1 cellular context compared by ENCODE assay signal in the genomic region with DNA sequence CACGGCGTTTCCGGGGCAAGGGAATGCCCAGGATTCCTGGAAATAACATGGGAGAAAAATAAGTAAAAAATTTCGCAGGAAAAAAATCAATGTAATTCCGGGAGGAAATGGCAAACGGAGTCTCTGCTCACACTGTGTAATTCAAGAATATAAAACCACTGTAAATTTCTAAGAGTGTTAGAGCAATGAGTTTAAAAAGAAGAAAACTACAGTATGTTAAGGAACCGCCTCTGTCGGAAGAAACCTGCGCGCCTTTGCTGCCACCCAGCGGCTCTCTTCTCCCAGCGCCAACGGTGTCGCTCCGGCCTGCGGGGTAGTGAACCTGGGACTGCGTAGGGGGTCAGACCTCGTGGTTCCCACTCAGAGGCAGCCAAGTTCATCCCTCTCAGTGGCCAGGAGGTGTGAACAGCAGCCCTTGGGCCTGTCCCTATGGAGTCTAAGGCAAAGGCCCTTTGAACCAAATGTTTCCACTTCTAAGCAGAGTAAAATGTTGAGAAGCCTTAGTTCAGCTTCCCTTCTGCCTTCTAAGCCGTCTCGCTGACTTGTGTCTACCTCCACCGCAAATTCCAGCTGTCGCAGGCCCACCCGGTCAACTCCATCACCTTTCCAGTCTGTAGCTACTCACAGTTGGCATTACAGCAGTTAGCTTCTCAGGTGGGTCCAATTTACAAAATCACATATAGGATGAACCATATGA.
TF ChIP-seq lines count a peak whose summit lies in the region.

No MANE protein-coding gene starts in this region.

TF ChIP-seq in A549, 52 proteins besides CTCF, POLR2A, EP300 and RAD21 (continued from another document):
- TF ChIP-seq, protein P1, sequence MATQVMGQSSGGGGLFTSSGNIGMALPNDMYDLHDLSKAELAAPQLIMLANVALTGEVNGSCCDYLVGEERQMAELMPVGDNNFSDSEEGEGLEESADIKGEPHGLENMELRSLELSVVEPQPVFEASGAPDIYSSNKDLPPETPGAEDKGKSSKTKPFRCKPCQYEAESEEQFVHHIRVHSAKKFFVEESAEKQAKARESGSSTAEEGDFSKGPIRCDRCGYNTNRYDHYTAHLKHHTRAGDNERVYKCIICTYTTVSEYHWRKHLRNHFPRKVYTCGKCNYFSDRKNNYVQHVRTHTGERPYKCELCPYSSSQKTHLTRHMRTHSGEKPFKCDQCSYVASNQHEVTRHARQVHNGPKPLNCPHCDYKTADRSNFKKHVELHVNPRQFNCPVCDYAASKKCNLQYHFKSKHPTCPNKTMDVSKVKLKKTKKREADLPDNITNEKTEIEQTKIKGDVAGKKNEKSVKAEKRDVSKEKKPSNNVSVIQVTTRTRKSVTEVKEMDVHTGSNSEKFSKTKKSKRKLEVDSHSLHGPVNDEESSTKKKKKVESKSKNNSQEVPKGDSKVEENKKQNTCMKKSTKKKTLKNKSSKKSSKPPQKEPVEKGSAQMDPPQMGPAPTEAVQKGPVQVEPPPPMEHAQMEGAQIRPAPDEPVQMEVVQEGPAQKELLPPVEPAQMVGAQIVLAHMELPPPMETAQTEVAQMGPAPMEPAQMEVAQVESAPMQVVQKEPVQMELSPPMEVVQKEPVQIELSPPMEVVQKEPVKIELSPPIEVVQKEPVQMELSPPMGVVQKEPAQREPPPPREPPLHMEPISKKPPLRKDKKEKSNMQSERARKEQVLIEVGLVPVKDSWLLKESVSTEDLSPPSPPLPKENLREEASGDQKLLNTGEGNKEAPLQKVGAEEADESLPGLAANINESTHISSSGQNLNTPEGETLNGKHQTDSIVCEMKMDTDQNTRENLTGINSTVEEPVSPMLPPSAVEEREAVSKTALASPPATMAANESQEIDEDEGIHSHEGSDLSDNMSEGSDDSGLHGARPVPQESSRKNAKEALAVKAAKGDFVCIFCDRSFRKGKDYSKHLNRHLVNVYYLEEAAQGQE (IDR thresholded peaks at IDR 0.05) = no peak
- TF ChIP-seq, protein P2, sequence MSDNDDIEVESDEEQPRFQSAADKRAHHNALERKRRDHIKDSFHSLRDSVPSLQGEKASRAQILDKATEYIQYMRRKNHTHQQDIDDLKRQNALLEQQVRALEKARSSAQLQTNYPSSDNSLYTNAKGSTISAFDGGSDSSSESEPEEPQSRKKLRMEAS (IDR thresholded peaks at IDR 0.05) = peak; percentile 70
- TF ChIP-seq PHF8 (IDR thresholded peaks at IDR 0.05; ENCODE audit: borderline replicate concordance, low read depth) = no peak
- no peak for TF ChIP-seq RNF2 (IDR thresholded peaks at IDR 0.05; ENCODE audit: borderline replicate concordance, low read depth)
- no peak for TF ChIP-seq CHD2 (IDR thresholded peaks at IDR 0.05; ENCODE audit: low read length, partially characterized antibody)
- TF ChIP-seq RFX5 (IDR thresholded peaks at IDR 0.05) = no peak
- no peak for TF ChIP-seq SREBF2 (IDR thresholded peaks at IDR 0.05)
- TF ChIP-seq CEBPB (IDR thresholded peaks at IDR 0.05) = no peak
- TF ChIP-seq CBX2 (IDR thresholded peaks at IDR 0.05; ENCODE audit: borderline replicate concordance, low read depth) = no peak
- TF ChIP-seq, protein P3, sequence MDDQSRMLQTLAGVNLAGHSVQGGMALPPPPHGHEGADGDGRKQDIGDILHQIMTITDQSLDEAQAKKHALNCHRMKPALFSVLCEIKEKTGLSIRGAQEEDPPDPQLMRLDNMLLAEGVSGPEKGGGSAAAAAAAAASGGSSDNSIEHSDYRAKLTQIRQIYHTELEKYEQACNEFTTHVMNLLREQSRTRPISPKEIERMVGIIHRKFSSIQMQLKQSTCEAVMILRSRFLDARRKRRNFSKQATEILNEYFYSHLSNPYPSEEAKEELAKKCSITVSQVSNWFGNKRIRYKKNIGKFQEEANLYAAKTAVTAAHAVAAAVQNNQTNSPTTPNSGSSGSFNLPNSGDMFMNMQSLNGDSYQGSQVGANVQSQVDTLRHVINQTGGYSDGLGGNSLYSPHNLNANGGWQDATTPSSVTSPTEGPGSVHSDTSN (IDR thresholded peaks at IDR 0.05) = no peak
- peak; percentile 97 for TF ChIP-seq SMC3 (IDR thresholded peaks at IDR 0.05)
